In genomic region chr12:132942611-132943010, GRCh38 we compare ENCODE assay signal across 1 cellular context.
TF ChIP-seq lines count a peak whose summit lies in the region.

No MANE protein-coding gene starts in this region.

TF ChIP-seq in SK-N-SH, 30 proteins besides CTCF, POLR2A, EP300 and RAD21 (continued from another document):
- no peak for TF ChIP-seq REST (IDR thresholded peaks at IDR 0.05; ENCODE audit: low read depth, low read length)
- TF ChIP-seq GATA2 (CRISPR knock-in tag; IDR thresholded peaks at IDR 0.05), result no peak
- TF ChIP-seq TCF12 (IDR thresholded peaks at IDR 0.05), result no peak
- no peak for TF ChIP-seq FOXJ3 (CRISPR knock-in tag; IDR thresholded peaks at IDR 0.05)
- TF ChIP-seq SMC3 (IDR thresholded peaks at IDR 0.05; ENCODE audit: low read depth, low read length), result no peak
- no peak for TF ChIP-seq NRF1 (IDR thresholded peaks at IDR 0.05; ENCODE audit: low read depth, low read length)
- no peak for TF ChIP-seq GABPA (IDR thresholded peaks at IDR 0.05; ENCODE audit: low read depth)
- TF ChIP-seq JUND (IDR thresholded peaks at IDR 0.05), result no peak
- TF ChIP-seq TAF1 (IDR thresholded peaks at IDR 0.05; ENCODE audit: borderline replicate concordance, low read depth, low read length), result no peak
- no peak for TF ChIP-seq FOXM1 (IDR thresholded peaks at IDR 0.05; ENCODE audit: low read depth)
- no peak for TF ChIP-seq NFIC (IDR thresholded peaks at IDR 0.05; ENCODE audit: borderline replicate concordance)
